Comparison of ENCODE assay signal across 8 cellular contexts in the genomic region with DNA sequence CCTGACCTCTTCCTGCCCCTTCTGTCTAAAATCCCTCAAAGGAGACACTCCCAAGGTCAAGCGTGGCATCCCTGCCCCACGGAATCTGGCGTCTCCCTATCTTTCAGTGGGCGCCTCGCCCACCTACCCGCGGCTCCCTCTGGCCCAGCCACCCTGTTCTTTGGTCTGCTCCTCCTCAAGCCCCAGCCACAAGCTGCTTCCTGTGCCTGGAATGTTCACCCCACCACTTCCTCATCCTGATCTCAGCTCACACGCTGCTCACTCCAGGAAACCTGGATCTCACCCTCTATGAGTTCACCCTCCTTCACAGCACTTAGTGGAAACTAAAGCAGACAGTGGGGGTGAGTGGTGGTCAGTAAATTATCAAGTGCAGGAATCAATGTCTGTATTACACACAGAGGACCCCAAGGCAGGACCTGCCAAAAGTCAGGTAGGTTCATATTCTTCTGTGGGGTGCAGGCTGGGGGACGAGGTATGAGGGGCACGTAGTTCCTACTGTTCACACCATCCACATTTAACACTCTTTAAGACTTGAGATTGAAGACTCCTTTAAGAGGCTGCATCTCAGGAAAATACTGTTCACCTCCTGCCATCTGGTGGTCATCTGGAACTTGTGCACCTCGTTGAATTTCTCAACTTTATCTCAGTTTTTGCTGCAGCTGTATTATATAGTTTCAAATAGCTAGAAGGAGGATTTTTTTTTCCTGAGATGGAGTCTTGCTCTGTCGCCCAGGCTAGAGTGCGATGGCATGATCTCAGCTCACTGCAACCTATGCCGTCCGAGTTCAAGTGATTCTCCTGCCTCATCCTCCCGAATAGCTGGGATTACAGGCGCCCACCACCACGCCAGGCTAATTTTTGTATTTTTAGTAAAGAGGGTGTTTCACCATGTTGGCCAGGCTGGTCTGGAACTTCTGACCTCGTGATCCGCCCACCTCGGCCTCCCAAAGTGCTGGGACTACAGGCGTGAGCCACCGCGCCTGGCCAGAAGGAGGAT.
DNase-seq lines count a peak whose midpoint lies in the region; ATAC-seq and TF ChIP-seq lines count a peak whose summit lies in the region.

No MANE protein-coding gene starts in this region.

- peaks cover 0 to 24% (median 0%) of the 10 kb centered on the region in 4 donors for H3K27me3 ChIP-seq in esophagus muscularis mucosa
- peaks cover 2% of the 10 kb centered on the region for H3K27me3 ChIP-seq in effector memory CD4-positive, alpha-beta T cell (replicated peaks; ENCODE audit: control insufficient read depth, insufficient read depth, low read length, poor library complexity, severe bottlenecking)

- ATAC-seq in HG03571 (IDR thresholded peaks at IDR 0.05; ENCODE audit: unreplicated experiment) = peak; percentile 47
- ATAC-seq in HG03139 (IDR thresholded peaks at IDR 0.05; ENCODE audit: unreplicated experiment) = no peak

- peaks cover 44% of the 10 kb centered on the region for H3K4me1 Mint-ChIP-seq in nephron

- no peak for TF ChIP-seq EP300 in esophagus muscularis mucosa (IDR thresholded peaks at IDR 0.05)

- DNase-seq in GM13976 (ENCODE audit: low spot score) = peak; percentile 69
- DNase-seq in SK-MEL-5 (ENCODE audit: low read depth, low spot score) = peak; percentile 69
- DNase-seq in esophagus muscularis mucosa (ENCODE audit: extremely low spot score) = peak; percentile 82
- DNase-seq in effector memory CD4-positive, alpha-beta T cell = no peak

- H3K27me3 Mint-ChIP-seq in nephron (ENCODE audit: low read depth) = peaks cover 3% of the 10 kb centered on the region

- no peaks in the 10 kb centered on the region for H3K36me3 Mint-ChIP-seq in nephron (ENCODE audit: low read depth)

- H3K36me3 ChIP-seq in esophagus muscularis mucosa = no peaks in the 10 kb centered on the region
- no peaks in the 10 kb centered on the region for H3K36me3 ChIP-seq in effector memory CD4-positive, alpha-beta T cell (ENCODE audit: control insufficient read depth, insufficient read depth, low read length)

- no peak overlapping the region for H3K27ac ChIP-seq in C4-2B
- H3K27ac ChIP-seq in esophagus muscularis mucosa (replicated peaks in 1 of 4) = no peak overlapping the region
- no peak overlapping the region for H3K27ac ChIP-seq in effector memory CD4-positive, alpha-beta T cell (ENCODE audit: insufficient read depth, low read length, poor library complexity, severe bottlenecking)

- no peaks in the 10 kb centered on the region for H3K9me3 ChIP-seq in esophagus muscularis mucosa
- no peaks in the 10 kb centered on the region for H3K9me3 ChIP-seq in effector memory CD4-positive, alpha-beta T cell (ENCODE audit: control insufficient read depth, low read length)

- H3K9me3 Mint-ChIP-seq in nephron = no peaks in the 10 kb centered on the region

- TF ChIP-seq CTCF in C4-2B (conservative IDR thresholded peaks at IDR 0.05) = peak; percentile 86
- peak; percentile 22 for TF ChIP-seq CTCF in GM13976 (IDR thresholded peaks at IDR 0.05; ENCODE audit: borderline replicate concordance, control extremely low read depth, extremely low read depth, insufficient read depth, missing control alignments)
- TF ChIP-seq CTCF in esophagus muscularis mucosa (IDR thresholded peaks at IDR 0.05) = peak; percentile 36 to 68 (median 44)
- peak; percentile 70 to 71 (median 70) for TF ChIP-seq CTCF in nephron (IDR thresholded peaks at IDR 0.05; ENCODE audit: unreplicated experiment in 3 of 3)

- 66% methylated on average over 24 of the region's 24 CpGs for WGBS in esophagus muscularis mucosa

- H3K4me1 ChIP-seq in esophagus muscularis mucosa = peaks cover 0 to 5% (median 0%) of the 10 kb centered on the region in 4 donors
- no peaks in the 10 kb centered on the region for H3K4me1 ChIP-seq in effector memory CD4-positive, alpha-beta T cell (ENCODE audit: control insufficient read depth, insufficient read depth, low read length, poor library complexity, severe bottlenecking)

- in situ Hi-C loops in GM13976 (cut with MboI; ENCODE audit: low sequenced_read_pairs, unreplicated experiment) = no loop called here
- in situ Hi-C loops in SK-MEL-5 (cut with HindIII; ENCODE audit: low pct_unique_long_range_greater_than_20kb, low sequenced_read_pairs) = no loop called here

- H3K4me3 ChIP-seq in esophagus muscularis mucosa = no peak overlapping the region
- no peak overlapping the region for H3K4me3 ChIP-seq in effector memory CD4-positive, alpha-beta T cell (ENCODE audit: insufficient read depth, low read depth, low read length, poor library complexity, severe bottlenecking)

- TF ChIP-seq POLR2A in esophagus muscularis mucosa (IDR thresholded peaks at IDR 0.05; ENCODE audit: low read depth) = no peak

- H3K27ac Mint-ChIP-seq in nephron = peak overlapping the region; percentile 25 to 29 (median 27)

- no peak overlapping the region for H3K4me3 Mint-ChIP-seq in nephron

- intact Hi-C loops in esophagus muscularis mucosa (cut with DNase I) = no loop called here

Comparison
In these comparisons a context has a peak if more than half of its experiments do, and no peak if none do; other contexts are left out.
1. CTCF ChIP-seq: peak in every context shown above with its lines; median percentile 86 in C4-2B; 70 in nephron; 44 in esophagus muscularis mucosa; 22 in GM13976.
2. DNase-seq: peak in GM13976 (single experiment), SK-MEL-5 (single experiment) and esophagus muscularis mucosa (single experiment); none in effector memory CD4-positive, alpha-beta T cell (0 of 3).